31 cellular contexts compared by ENCODE assay signal in the genomic region with DNA sequence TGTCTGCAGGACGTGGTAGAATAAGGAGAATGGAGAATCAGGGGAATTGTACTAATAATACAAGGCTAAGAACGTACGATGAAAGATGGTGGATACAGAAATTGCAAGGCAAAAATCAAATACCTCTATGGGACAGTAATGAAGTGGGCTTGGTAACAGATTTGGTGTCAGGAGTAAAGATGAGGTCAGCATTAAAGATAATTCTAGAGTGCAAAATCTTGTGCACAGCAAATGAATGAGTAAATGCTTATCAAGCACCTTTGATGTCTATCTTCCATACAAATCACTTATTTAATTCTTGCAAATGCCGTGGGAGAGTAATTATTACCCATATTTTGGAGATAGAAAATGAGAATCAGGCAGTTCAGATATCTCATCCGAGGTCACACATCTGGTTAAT.
"Had no signal": no experiment of that assay in that cellular context is flagged by ENCODE, and none has a peak within 500 bp of the region (broad histone marks: within the 10 kb centered on the region; RNA-seq: fewer than 3 reads in every experiment).

No MANE protein-coding gene starts in this region.

- H3K4me2 ChIP-seq: neural progenitor cell, smooth muscle cell had no signal

- H3K27me3 ChIP-seq: neural progenitor cell, ovary, spleen, suprapubic skin, testis, tibial artery, transverse colon, upper lobe of right lung, uterus had no signal

- H3K4me1 Mint-ChIP-seq: natural killer cell; nephron; neural progenitor cell; stimulated activated memory B cell treated with anti-CD40 and anti-IgM and Interleukin-4, amounts not matched to agents 10 μg/mL and 1 μg/mL and 100 μg/mL, for 72 hours; stimulated activated naive CD8-positive, alpha-beta T cell treated with anti-CD3 and anti-CD28 coated beads, Interleukin-15, amount 100 ng/mL, for 72 hours had no signal

- DNase-seq: natural killer cell; occipital lobe; ovary; posterior cingulate gyrus; psoas muscle; right cardiac atrium; spleen; stimulated activated CD4-positive, alpha-beta T cell treated with anti-CD3 and anti-CD28 coated beads, Interleukin-12 subunit alpha, Interleukin-12 subunit beta, amount 100 ng/mL, for 4 hours; stimulated activated CD4-positive, alpha-beta T cell treated with anti-CD3 and anti-CD28 coated beads, Interleukin-1b, Interleukin-23, amount 100 ng/mL, for 48 hours; stimulated activated CD4-positive, alpha-beta T cell treated with anti-CD3 and anti-CD28 coated beads, Interleukin-4, amount 100 ng/mL, for 1 hour; stimulated activated CD4-positive, alpha-beta T cell treated with anti-CD3 and anti-CD28 coated beads, Interleukin-4, amount 100 ng/mL, for 4 hours; stimulated activated CD8-positive, alpha-beta memory T cell treated with anti-CD3 and anti-CD28 coated beads, Interleukin-4, amount 100 ng/mL, for 48 hours; stimulated activated naive CD4-positive, alpha-beta T cell; stimulated activated naive CD8-positive, alpha-beta T cell treated with anti-CD3 and anti-CD28 coated beads, Interleukin-15, amount 100 ng/mL, for 72 hours; stimulated activated naive CD8-positive, alpha-beta T cell treated with anti-CD3 and anti-CD28 coated beads, Interleukin-15, Interleukin-2, amounts not matched to agents 100 U/mL and 50 U/mL, for 24 hours; substantia nigra; testis; tibial artery; transverse colon; upper lobe of right lung; uterus had no signal

- H3K4me3 Mint-ChIP-seq: natural killer cell; nephron; neural progenitor cell; stimulated activated memory B cell treated with anti-CD40 and anti-IgM and Interleukin-4, amounts not matched to agents 10 μg/mL and 1 μg/mL and 100 μg/mL, for 72 hours; stimulated activated naive CD8-positive, alpha-beta T cell treated with anti-CD3 and anti-CD28 coated beads, Interleukin-15, amount 100 ng/mL, for 72 hours; type B pancreatic cell had no signal

- H3K27me3 Mint-ChIP-seq: progenitor cell of endocrine pancreas; stimulated activated memory B cell treated with anti-CD40 and anti-IgM and Interleukin-4, amounts not matched to agents 10 μg/mL and 1 μg/mL and 100 μg/mL, for 72 hours; stimulated activated naive CD8-positive, alpha-beta T cell treated with anti-CD3 and anti-CD28 coated beads, Interleukin-15, amount 100 ng/mL, for 72 hours; type B pancreatic cell had no signal

- H3K36me3 ChIP-seq: neural progenitor cell, ovary, uterus had no signal

- H3K4me1 ChIP-seq: neural progenitor cell, parathyroid adenoma, psoas muscle, spleen, suprapubic skin, testis, tibial artery, transverse colon, upper lobe of right lung, uterus had no signal

- H3K4me3 ChIP-seq: neural progenitor cell, ovary, psoas muscle, skin epidermis, smooth muscle cell, spleen, suprapubic skin, testis, tibial artery, transverse colon, upper lobe of right lung, uterus had no signal

- H3K27ac Mint-ChIP-seq: natural killer cell; nephron; neural progenitor cell; progenitor cell of endocrine pancreas; stimulated activated memory B cell treated with anti-CD40 and anti-IgM and Interleukin-4, amounts not matched to agents 10 μg/mL and 1 μg/mL and 100 μg/mL, for 72 hours; type B pancreatic cell had no signal

- H3K9me3 ChIP-seq: ovary, psoas muscle, suprapubic skin, testis, upper lobe of right lung, uterus had no signal

- H3K79me2 ChIP-seq: parathyroid adenoma had no signal

- ATAC-seq: natural killer cell; psoas muscle; right cardiac atrium; sciatic nerve; stimulated activated memory B cell treated with anti-CD40 and anti-IgM and Interleukin-4, amounts not matched to agents 10 μg/mL and 1 μg/mL and 100 μg/mL, for 72 hours; stimulated activated naive CD8-positive, alpha-beta T cell treated with anti-CD3 and anti-CD28 coated beads, Interleukin-15, amount 100 ng/mL, for 72 hours; stimulated activated naive CD8-positive, alpha-beta T cell treated with anti-CD3 and anti-CD28 coated beads, Interleukin-15, Interleukin-2, amounts not matched to agents 100 U/mL and 50 U/mL, for 24 hours; upper lobe of right lung had no signal

- H3K27ac ChIP-seq: neural progenitor cell, ovary, parathyroid adenoma, psoas muscle, skin epidermis, spleen, suprapubic skin, testis, tibial artery, transverse colon, upper lobe of right lung, uterus had no signal

- H2AFZ ChIP-seq: neural progenitor cell, parathyroid adenoma had no signal

- H3K9ac ChIP-seq: neural progenitor cell, parathyroid adenoma had no signal
